Comparison of ENCODE assay signal across 14 cellular contexts in the genomic region with DNA sequence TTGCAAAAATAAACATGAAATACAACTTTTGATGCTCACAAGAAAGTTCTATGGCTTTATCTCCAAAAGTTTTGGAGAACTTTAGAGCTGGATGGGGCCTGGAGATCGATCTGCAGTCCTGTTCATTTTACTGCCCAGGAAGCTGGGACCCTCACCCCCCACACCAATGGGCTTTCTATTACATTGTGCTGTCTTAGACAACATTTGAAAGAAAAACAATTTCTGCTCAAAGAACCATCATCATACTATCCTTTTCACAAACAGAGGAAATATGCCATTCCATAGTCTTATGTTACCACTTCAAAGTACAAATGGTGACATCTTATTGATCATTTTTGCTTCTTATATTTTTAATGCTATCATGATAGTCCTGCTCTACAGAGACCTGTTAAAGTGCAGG. TPM values are rescaled to one million over a fixed set of nuclear protein-coding genes. Genes with fewer than 3 reads are reported as not detected.
DNase-seq lines count a peak whose midpoint lies in the region; ATAC-seq and TF ChIP-seq lines count a peak whose summit lies in the region.
"Had no signal": no experiment of that assay in that cellular context is flagged by ENCODE, and none has a peak within 500 bp of the region (broad histone marks: within the 10 kb centered on the region; RNA-seq: fewer than 3 reads in every experiment).

No MANE protein-coding gene starts in this region.

- no peak for ATAC-seq in heart left ventricle
- ATAC-seq in Right ventricle myocardium superior (ENCODE audit: poor library complexity): no peak
- no peak for ATAC-seq in T-helper 17 cell
- no peak for ATAC-seq in GM18873 (IDR thresholded peaks at IDR 0.05; ENCODE audit: low FRiP score, unreplicated experiment)
- ATAC-seq in GM19395 (IDR thresholded peaks at IDR 0.05; ENCODE audit: unreplicated experiment): no peak

- H3K27ac Mint-ChIP-seq in T-helper 17 cell: peak overlapping the region; percentile 66
- peak overlapping the region; percentile 40 for H3K27ac Mint-ChIP-seq in type B pancreatic cell
- H3K27ac Mint-ChIP-seq: activated CD4-positive, alpha-beta T cell treated with anti-CD3 and anti-CD28 coated beads, Interleukin-2, amount 10 ng/mL, durations not matched to agents 24 days and 14 days had no signal

- H3K9me3 Mint-ChIP-seq in type B pancreatic cell: no peaks in the 10 kb centered on the region
- H3K9me3 Mint-ChIP-seq: activated CD4-positive, alpha-beta T cell treated with anti-CD3 and anti-CD28 coated beads, Interleukin-2, amount 10 ng/mL, durations not matched to agents 24 days and 14 days had no signal

- H3K9me3 ChIP-seq in heart left ventricle: no peaks in the 10 kb centered on the region
- no peaks in the 10 kb centered on the region for H3K9me3 ChIP-seq in T-helper 17 cell (ENCODE audit: control insufficient read depth, low read length, poor library complexity, severe bottlenecking)
- no peaks in the 10 kb centered on the region for H3K9me3 ChIP-seq in muscle layer of duodenum (ENCODE audit: control insufficient read depth in 1 of 2, low read length in 2 of 2)
- H3K9me3 ChIP-seq: MG63 had no signal

- no peak overlapping the region for H3K4me3 ChIP-seq in heart left ventricle
- H3K4me3 ChIP-seq in muscle layer of duodenum (ENCODE audit: low read depth in 1 of 2, low read length in 2 of 2): no peak overlapping the region
- H3K4me3 ChIP-seq: MG63 had no signal

- H3K4me3 Mint-ChIP-seq in T-helper 17 cell (no peak overlapping the region), type B pancreatic cell (no peak overlapping the region)
- H3K4me3 Mint-ChIP-seq: activated CD4-positive, alpha-beta T cell treated with anti-CD3 and anti-CD28 coated beads, Interleukin-2, amount 10 ng/mL, durations not matched to agents 24 days and 14 days had no signal

- H3K36me3 Mint-ChIP-seq in T-helper 17 cell (ENCODE audit: low read depth) (peaks cover 7% of the 10 kb centered on the region), type B pancreatic cell (peaks cover 12% of the 10 kb centered on the region)

- DNase-seq in heart left ventricle: no peak
- no peak for DNase-seq in Right ventricle myocardium superior
- no peak for DNase-seq in T-helper 17 cell
- DNase-seq in type B pancreatic cell (ENCODE audit: extremely low spot score, unreplicated experiment): no peak
- no peak for DNase-seq in inferior parietal cortex (ENCODE audit: extremely low spot score)
- DNase-seq: activated CD4-positive, alpha-beta T cell treated with anti-CD3 and anti-CD28 coated beads, Interleukin-2, amount 10 ng/mL, durations not matched to agents 24 days and 14 days; activated effector memory CD4-positive, alpha-beta T cell treated with Interleukin-2 at 50 U/mL for 16 hours; head of caudate nucleus; MG63; NCI-H2171; T-helper 1 cell had no signal

- H3K27me3 Mint-ChIP-seq in T-helper 17 cell: no peaks in the 10 kb centered on the region
- no peaks in the 10 kb centered on the region for H3K27me3 Mint-ChIP-seq in type B pancreatic cell
- H3K27me3 Mint-ChIP-seq: activated CD4-positive, alpha-beta T cell treated with anti-CD3 and anti-CD28 coated beads, Interleukin-2, amount 10 ng/mL, durations not matched to agents 24 days and 14 days had no signal

- H3K27ac ChIP-seq in heart left ventricle (peak overlapping the region in 11 of 12 donors; percentile 94 to 100 (median 100)), muscle layer of duodenum (ENCODE audit: low read length) (peak overlapping the region; percentile 99)

- 75 to 89% (median 78%) methylated on average over 1 of the region's 1 CpG for WGBS in heart left ventricle, 4 donors

- H3K4me1 Mint-ChIP-seq in T-helper 17 cell (peaks cover 32% of the 10 kb centered on the region), type B pancreatic cell (ENCODE audit: unreplicated experiment) (peaks cover 15% of the 10 kb centered on the region)

- TF ChIP-seq CTCF in heart left ventricle (IDR thresholded peaks at IDR 0.05) (no peak), type B pancreatic cell (conservative IDR thresholded peaks at IDR 0.05) (no peak)

- intact Hi-C loops in heart left ventricle (cut with DNase I): loop anchor here in 6 of 10 donors (5.0 to 10.0 kb wide), 4 partner anchors 51 to 412 kb away; a partner anchor contains a TSS
- intact Hi-C loops in Right ventricle myocardium superior (cut with DNase I): no loop called here

- H3K4me1 ChIP-seq in heart left ventricle (peaks cover 0 to 28% (median 21%) of the 10 kb centered on the region in 12 donors), muscle layer of duodenum (ENCODE audit: control insufficient read depth in 1 of 2, insufficient read depth in 2 of 2, low read length in 2 of 2) (peaks cover 5 to 8% of the 10 kb centered on the region in 2 donors)

- no peaks in the 10 kb centered on the region for H3K27me3 ChIP-seq in heart left ventricle
- H3K27me3 ChIP-seq in muscle layer of duodenum (ENCODE audit: low read depth, low read length): no peaks in the 10 kb centered on the region
- H3K27me3 ChIP-seq: MG63 had no signal

- TF ChIP-seq POLR2A in heart left ventricle (IDR thresholded peaks at IDR 0.05): no peak

- H3K36me3 ChIP-seq in heart left ventricle (peaks cover 0 to 8% (median 4%) of the 10 kb centered on the region in 9 donors), muscle layer of duodenum (ENCODE audit: control insufficient read depth in 1 of 2, insufficient read depth in 2 of 2, low read length in 2 of 2) (peaks cover 0 to 22% of the 10 kb centered on the region in 2 donors)

RNA-seq across cellular contexts. Expression of a gene that starts 2.0 kb away (rescaled TPM):
- total RNA-seq in heart left ventricle: 100 to 1,000 TPM; 138 to 218 (median 169) TPM
- polyA plus RNA-seq in heart left ventricle: 100 to 1,000 TPM in 1 of 2 donors, 10 to 100 TPM in 1; 85.6 to 118 TPM
- 164 TPM for total RNA-seq in Right ventricle myocardium superior
- total RNA-seq in T-helper 17 cell: 100 to 1,000 TPM; 440 to 563 TPM
- total RNA-seq in type B pancreatic cell (ENCODE audit: low replicate concordance): 328 and 485 TPM in 2 replicates

RNA-seq across cellular contexts. Expression of a gene that starts 30.9 kb away (rescaled TPM):
- total RNA-seq in heart left ventricle (10 to 100 TPM; 43.5 to 77.4 (median 59.8) TPM), Right ventricle myocardium superior (68.7 TPM), T-helper 17 cell (10 to 100 TPM; 24.4 to 24.8 TPM), type B pancreatic cell (ENCODE audit: low replicate concordance) (22.7 TPM in 2 replicates)
- 100 to 1,000 TPM in 1 of 2 donors, 10 to 100 TPM in 1; 58.3 to 122 TPM for polyA plus RNA-seq in heart left ventricle
